11 cellular contexts compared by ENCODE assay signal in genomic region chr1:164561461-164561860, GRCh38. TPM values are rescaled to one million over a fixed set of nuclear protein-coding genes. Genes with fewer than 3 reads are reported as not detected.
DNase-seq lines count a peak whose midpoint lies in the region; ATAC-seq, FAIRE-seq and TF ChIP-seq lines count a peak whose summit lies in the region.
"Had no signal": no experiment of that assay in that cellular context is flagged by ENCODE, and none has a peak within 500 bp of the region (broad histone marks: within the 10 kb centered on the region; RNA-seq: fewer than 3 reads in every experiment).

No MANE protein-coding gene starts in this region.

- peaks cover 57% of the 10 kb centered on the region for H3K4me1 Mint-ChIP-seq in HFFc6 (ENCODE audit: low read depth)
- H3K4me1 Mint-ChIP-seq in WTC11 = peaks cover 64% of the 10 kb centered on the region

- H3K27me3 Mint-ChIP-seq in HFFc6 (ENCODE audit: insufficient read depth) = no peaks in the 10 kb centered on the region; the same call in 1 of the 2 replicates
- H3K27me3 Mint-ChIP-seq in WTC11 (ENCODE audit: low read depth) = no peaks in the 10 kb centered on the region

- FAIRE-seq in GM19239 (lab: Jason Lieb, UNC) = no peak
- FAIRE-seq: GM18507 had no signal

- no CpG with 5 or more reads among the region's 1 CpG for WGBS in iPS DF 6.9 (ENCODE audit: insufficient coverage, insufficient read length)

- POLR2A ChIA-PET in WTC11 (lab: Charles Lee) = no interaction called here

- TF ChIP-seq CTCF in HFFc6 (IDR thresholded peaks at IDR 0.05) = no peak
- TF ChIP-seq CTCF in WTC11 (IDR thresholded peaks at IDR 0.05) = no peak

- peak overlapping the region; percentile 37; the same call in 1 of the 2 replicates for H3K4me3 ChIP-seq in iPS DF 6.9 (ENCODE audit: low read length)
- peak overlapping the region; percentile 71 to 94 (median 79) for H3K4me3 ChIP-seq in skeletal muscle tissue (ENCODE audit: low read length in 3 of 3)

- CTCF ChIA-PET in WTC11 (lab: Charles Lee) = no interaction called here

- no peaks in the 10 kb centered on the region for H3K9me3 Mint-ChIP-seq in HFFc6
- no peaks in the 10 kb centered on the region for H3K9me3 Mint-ChIP-seq in WTC11

- ATAC-seq in WTC11 (no peak), HG02852 (IDR thresholded peaks at IDR 0.05; ENCODE audit: unreplicated experiment) (no peak)

- no peaks in the 10 kb centered on the region for H3K27me3 ChIP-seq in iPS DF 6.9 (ENCODE audit: control insufficient read depth, insufficient read depth, low read length)
- no peaks in the 10 kb centered on the region for H3K27me3 ChIP-seq in skeletal muscle tissue (ENCODE audit: control insufficient read depth in 3 of 3, insufficient read depth in 3 of 3, low read length in 3 of 3)

- H3K4me3 Mint-ChIP-seq in HFFc6 = peak overlapping the region; percentile 99
- H3K4me3 Mint-ChIP-seq in WTC11 = peak overlapping the region; percentile 100
- H3K4me3 Mint-ChIP-seq: activated naive CD8-positive, alpha-beta T cell had no signal

- H3K27ac ChIP-seq in iPS DF 6.9 (ENCODE audit: low read length) (no peak overlapping the region), skeletal muscle tissue (ENCODE audit: low read depth, low read length) (peak overlapping the region; percentile 78)

- H3K36me3 Mint-ChIP-seq in HFFc6 (ENCODE audit: low read depth) (peaks cover 13% of the 10 kb centered on the region; the same call in 1 of the 2 replicates), WTC11 (peaks cover 4% of the 10 kb centered on the region; the same call in 1 of the 2 replicates)
- H3K36me3 Mint-ChIP-seq: naive B cell had no signal

- DNase-seq in HFFc6 (no peak), WTC11 (ENCODE audit: low spot score) (no peak), iPS DF 6.9 (ENCODE audit: low read depth, low spot score) (no peak), GM19239 (ENCODE audit: insufficient read length, low spot score) (no peak), inferior parietal cortex (ENCODE audit: extremely low spot score) (no peak)
- no peak for DNase-seq in activated CD4-positive, alpha-beta T cell treated with anti-CD3 and anti-CD28 coated beads for 48 hours
- DNase-seq: naive B cell had no signal

- H3K4me1 ChIP-seq in iPS DF 6.9 (ENCODE audit: control insufficient read depth, insufficient read depth, low read length) (no peaks in the 10 kb centered on the region; the same call in 1 of the 2 replicates), skeletal muscle tissue (ENCODE audit: control insufficient read depth in 3 of 3, insufficient read depth in 3 of 3, low read length in 3 of 3) (peaks cover 0 to 21% (median 2%) of the 10 kb centered on the region in 3 donors)

- peak overlapping the region; percentile 80 to 86 (median 85) for H3K9ac ChIP-seq in skeletal muscle tissue (ENCODE audit: low read depth in 1 of 3, low read length in 3 of 3)

- H3K9me3 ChIP-seq in iPS DF 6.9 (ENCODE audit: control insufficient read depth, insufficient read depth, low read length) (no peaks in the 10 kb centered on the region), skeletal muscle tissue (ENCODE audit: control insufficient read depth in 3 of 3, low read length in 3 of 3) (no peaks in the 10 kb centered on the region)

- no peaks in the 10 kb centered on the region; the same call in 1 of the 2 replicates for H3K36me3 ChIP-seq in iPS DF 6.9 (ENCODE audit: control insufficient read depth, insufficient read depth, low read length)
- H3K36me3 ChIP-seq in skeletal muscle tissue (ENCODE audit: control insufficient read depth in 3 of 3, insufficient read depth in 3 of 3, low read length in 3 of 3) = no peaks in the 10 kb centered on the region

- H3K27ac Mint-ChIP-seq in HFFc6 = peak overlapping the region; percentile 92
- H3K27ac Mint-ChIP-seq in WTC11 = peak overlapping the region; percentile 49
- H3K27ac Mint-ChIP-seq: activated naive CD8-positive, alpha-beta T cell; naive B cell had no signal

TF ChIP-seq in WTC11, 78 proteins besides CTCF, POLR2A, EP300 and RAD21:
- no peak for TF ChIP-seq ZNF138 (CRISPR knock-in tag; conservative IDR thresholded peaks at IDR 0.05)
- TF ChIP-seq ZBTB43 (CRISPR knock-in tag; IDR thresholded peaks at IDR 0.05) = no peak
- TF ChIP-seq ATF6 (CRISPR knock-in tag; IDR thresholded peaks at IDR 0.05) = no peak
- TF ChIP-seq USF1 (CRISPR knock-in tag; IDR thresholded peaks at IDR 0.05) = no peak
- TF ChIP-seq E2F4 (CRISPR knock-in tag; IDR thresholded peaks at IDR 0.05; ENCODE audit: borderline replicate concordance, low read depth) = no peak
- TF ChIP-seq CREM (CRISPR knock-in tag; IDR thresholded peaks at IDR 0.05) = no peak
- TF ChIP-seq ZSCAN18 (CRISPR knock-in tag; IDR thresholded peaks at IDR 0.05) = no peak
- TF ChIP-seq CBFB (CRISPR knock-in tag; IDR thresholded peaks at IDR 0.05; ENCODE audit: low read depth) = no peak
- TF ChIP-seq ESRRA (CRISPR knock-in tag; IDR thresholded peaks at IDR 0.05; ENCODE audit: borderline replicate concordance) = no peak
- TF ChIP-seq ETV6 (CRISPR knock-in tag; IDR thresholded peaks at IDR 0.05) = no peak
- no peak for TF ChIP-seq KAT7 (CRISPR knock-in tag; IDR thresholded peaks at IDR 0.05; ENCODE audit: borderline replicate concordance)

RNA-seq across cellular contexts. Expression of gene PBX1, which starts 2.5 kb away (rescaled TPM):
- 10 to 100 TPM; 35.4 to 42.3 (median 39.1) TPM for total RNA-seq in HFFc6 (2021; fragmentation: NEBNext Ultra II Directional; extraction: Animal tissue kit (Norgen Biotek cat#: 25700))
- total RNA-seq in WTC11 (2021) (97.7 to 102 TPM (median 102 TPM) in 3 replicates), skeletal muscle tissue (53.2 TPM)
